ENCODE assay signal across 22 cellular contexts in the genomic region with DNA sequence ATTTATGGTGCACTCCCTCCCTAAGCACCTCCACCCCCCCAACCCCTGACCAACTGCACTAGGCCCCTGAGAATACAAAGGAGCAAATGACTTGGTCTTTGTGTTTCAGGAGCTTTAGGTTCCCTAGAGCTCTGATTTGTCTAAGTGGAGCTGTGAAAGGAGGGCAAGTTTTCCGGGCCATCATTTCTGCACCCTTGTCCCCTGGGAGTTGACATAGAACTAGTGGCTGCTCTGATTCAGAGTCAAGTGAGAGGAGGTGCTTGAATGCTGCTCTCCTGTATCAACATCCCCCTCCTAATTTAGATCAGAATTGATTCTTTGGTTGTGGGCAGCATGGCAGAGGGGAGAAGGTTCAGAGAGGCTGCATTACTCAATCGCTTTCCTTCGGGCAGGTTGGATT.
DNase-seq lines count a peak whose midpoint lies in the region; ATAC-seq and TF ChIP-seq lines count a peak whose summit lies in the region.
"Had no signal": no experiment of that assay in that cellular context is flagged by ENCODE, and none has a peak within 500 bp of the region (broad histone marks: within the 10 kb centered on the region; RNA-seq: fewer than 3 reads in every experiment).

No MANE protein-coding gene starts in this region.

- H3K4me3 ChIP-seq in thyroid gland (replicated peaks in 1 of 3) = no peak overlapping the region
- H3K4me3 ChIP-seq: GM23248, HAP-1, MG63, SJSA1 had no signal

- no peak for TF ChIP-seq POLR2A in thyroid gland (IDR thresholded peaks at IDR 0.05)

- WGBS in thyroid gland, 2 donors = 32 to 54% methylated on average over 3 of the region's 3 CpGs

- no peaks in the 10 kb centered on the region for H3K9me3 Mint-ChIP-seq in activated T-helper 1 cell treated with anti-CD3 and anti-CD28 coated beads, Interleukin-12 subunit alpha, Interleukin-12 subunit beta, Interleukin-2, Interleukin-4 antibody, amounts not matched to agents 30 ng/mL and 10 ng/mL and 1 ng/mL, durations not matched to agents 14 hours and 24 hours and 36 hours
- no peaks in the 10 kb centered on the region for H3K9me3 Mint-ChIP-seq in activated naive CD8-positive, alpha-beta T cell treated with anti-CD3 and anti-CD28 coated beads for 36 hours

- no peak overlapping the region for H3K4me3 Mint-ChIP-seq in activated T-helper 1 cell treated with anti-CD3 and anti-CD28 coated beads, Interleukin-12 subunit alpha, Interleukin-12 subunit beta, Interleukin-2, Interleukin-4 antibody, amounts not matched to agents 30 ng/mL and 10 ng/mL and 1 ng/mL, durations not matched to agents 14 hours and 24 hours and 36 hours
- no peak overlapping the region for H3K4me3 Mint-ChIP-seq in activated naive CD8-positive, alpha-beta T cell treated with anti-CD3 and anti-CD28 coated beads for 36 hours
- H3K4me3 Mint-ChIP-seq: CD4-positive, alpha-beta memory T cell had no signal

- no peak for TF ChIP-seq CTCF in thyroid gland (IDR thresholded peaks at IDR 0.05)

- peak overlapping the region; percentile 46 to 62 (median 50) for H3K27ac ChIP-seq in thyroid gland
- H3K27ac ChIP-seq: GM23248, SJSA1 had no signal

- peaks cover 25% of the 10 kb centered on the region for H3K27me3 Mint-ChIP-seq in activated T-helper 1 cell treated with anti-CD3 and anti-CD28 coated beads, Interleukin-12 subunit alpha, Interleukin-12 subunit beta, Interleukin-2, Interleukin-4 antibody, amounts not matched to agents 30 ng/mL and 10 ng/mL and 1 ng/mL, durations not matched to agents 14 hours and 24 hours and 36 hours (ENCODE audit: insufficient read depth)
- peaks cover 8% of the 10 kb centered on the region for H3K27me3 Mint-ChIP-seq in activated naive CD8-positive, alpha-beta T cell treated with anti-CD3 and anti-CD28 coated beads for 36 hours
- H3K27me3 Mint-ChIP-seq: CD4-positive, alpha-beta memory T cell had no signal

- no peaks in the 10 kb centered on the region for H3K9me3 ChIP-seq in thyroid gland
- H3K9me3 ChIP-seq: HAP-1, MG63, SJSA1 had no signal

- no peak for ATAC-seq in GM21529 (IDR thresholded peaks at IDR 0.05; ENCODE audit: unreplicated experiment)
- no peak for ATAC-seq in stimulated activated naive CD8-positive, alpha-beta T cell treated with anti-CD3 and anti-CD28 coated beads, Interleukin-15, Interleukin-2, amounts not matched to agents 100 U/mL and 50 U/mL, for 24 hours
- ATAC-seq: Right ventricle myocardium inferior had no signal

- H3K36me3 Mint-ChIP-seq in activated T-helper 1 cell treated with anti-CD3 and anti-CD28 coated beads, Interleukin-12 subunit alpha, Interleukin-12 subunit beta, Interleukin-2, Interleukin-4 antibody, amounts not matched to agents 30 ng/mL and 10 ng/mL and 1 ng/mL, durations not matched to agents 14 hours and 24 hours and 36 hours (ENCODE audit: low read depth) = no peaks in the 10 kb centered on the region
- no peaks in the 10 kb centered on the region for H3K36me3 Mint-ChIP-seq in activated naive CD8-positive, alpha-beta T cell treated with anti-CD3 and anti-CD28 coated beads for 36 hours

- peak; percentile 67 for DNase-seq in DMS153 (lab: John Stamatoyannopoulos, UW)
- DNase-seq in NCI-H1436 treated with DMSO at 0.1 percent for 48 hours (lab: John Stamatoyannopoulos, UW) = peak; percentile 29
- DNase-seq in activated T-helper 1 cell treated with anti-CD3 and anti-CD28 coated beads, Interleukin-12 subunit alpha, Interleukin-12 subunit beta, Interleukin-2, Interleukin-4 antibody, amounts not matched to agents 30 ng/mL and 10 ng/mL and 1 ng/mL, durations not matched to agents 14 hours and 24 hours and 36 hours (ENCODE audit: low spot score) = no peak
- DNase-seq in thyroid gland = peak; percentile 32 to 41
- no peak for DNase-seq in stimulated activated naive CD8-positive, alpha-beta T cell treated with anti-CD3 and anti-CD28 coated beads, Interleukin-15, Interleukin-2, amounts not matched to agents 100 U/mL and 50 U/mL, for 24 hours
- no peak for DNase-seq in activated naive CD8-positive, alpha-beta T cell treated with anti-CD3 and anti-CD28 coated beads for 36 hours
- DNase-seq: Calu3; CD4-positive, alpha-beta memory T cell; DMS53; GDM1; GM23248; MG63; NCI-H1048; NCI-H1417 treated with DMSO at 0.1 percent for 48 hours; NCI-H2029 treated with DMSO at 0.1 percent for 48 hours; NCI-H2227 treated with DMSO at 0.1 percent for 48 hours; NCI-H524; T-helper 1 cell had no signal

- H3K27ac Mint-ChIP-seq in activated T-helper 1 cell treated with anti-CD3 and anti-CD28 coated beads, Interleukin-12 subunit alpha, Interleukin-12 subunit beta, Interleukin-2, Interleukin-4 antibody, amounts not matched to agents 30 ng/mL and 10 ng/mL and 1 ng/mL, durations not matched to agents 14 hours and 24 hours and 36 hours = peak overlapping the region; percentile 29
- no peak overlapping the region for H3K27ac Mint-ChIP-seq in activated naive CD8-positive, alpha-beta T cell treated with anti-CD3 and anti-CD28 coated beads for 36 hours
- H3K27ac Mint-ChIP-seq: CD4-positive, alpha-beta memory T cell had no signal

- no peaks in the 10 kb centered on the region for H3K36me3 ChIP-seq in thyroid gland
- H3K36me3 ChIP-seq: HAP-1, MG63, SJSA1 had no signal

- H3K4me1 Mint-ChIP-seq in activated T-helper 1 cell treated with anti-CD3 and anti-CD28 coated beads, Interleukin-12 subunit alpha, Interleukin-12 subunit beta, Interleukin-2, Interleukin-4 antibody, amounts not matched to agents 30 ng/mL and 10 ng/mL and 1 ng/mL, durations not matched to agents 14 hours and 24 hours and 36 hours (ENCODE audit: low read depth) = peaks cover 5% of the 10 kb centered on the region
- H3K4me1 Mint-ChIP-seq in activated naive CD8-positive, alpha-beta T cell treated with anti-CD3 and anti-CD28 coated beads for 36 hours = peaks cover 11% of the 10 kb centered on the region

- no peaks in the 10 kb centered on the region for H3K27me3 ChIP-seq in thyroid gland
- H3K27me3 ChIP-seq: MG63, SJSA1 had no signal

- intact Hi-C loops in activated T-helper 1 cell treated with anti-CD3 and anti-CD28 coated beads, Interleukin-12 subunit alpha, Interleukin-12 subunit beta, Interleukin-2, Interleukin-4 antibody, amounts not matched to agents 30 ng/mL and 10 ng/mL and 1 ng/mL, durations not matched to agents 14 hours and 24 hours and 36 hours (cut with micrococcal nuclease) = no loop called here
- intact Hi-C loops in thyroid gland (cut with DNase I) = loop anchor here (10.0 kb wide), 1 partner anchor 118 kb away; no protein-coding TSS in a partner anchor

- H3K4me1 ChIP-seq in thyroid gland = peaks cover 49 to 67% of the 10 kb centered on the region in 2 donors
- H3K4me1 ChIP-seq: HAP-1 had no signal

Comparison
In these comparisons a context has a peak if more than half of its experiments do, and no peak if none do; other contexts are left out.
1. DNase-seq: peak in DMS153 (single experiment), NCI-H1436 treated with DMSO at 0.1 percent for 48 hours (single experiment) and thyroid gland (2 of 2); none in activated T-helper 1 cell treated with anti-CD3 and anti-CD28 coated beads, Interleukin-12 subunit alpha, Interleukin-12 subunit beta, Interleukin-2, Interleukin-4 antibody, amounts not matched to agents 30 ng/mL and 10 ng/mL and 1 ng/mL, durations not matched to agents 14 hours and 24 hours and 36 hours (single experiment), stimulated activated naive CD8-positive, alpha-beta T cell treated with anti-CD3 and anti-CD28 coated beads, Interleukin-15, Interleukin-2, amounts not matched to agents 100 U/mL and 50 U/mL, for 24 hours (single experiment) and activated naive CD8-positive, alpha-beta T cell treated with anti-CD3 and anti-CD28 coated beads for 36 hours (single experiment).